In the genomic region with DNA sequence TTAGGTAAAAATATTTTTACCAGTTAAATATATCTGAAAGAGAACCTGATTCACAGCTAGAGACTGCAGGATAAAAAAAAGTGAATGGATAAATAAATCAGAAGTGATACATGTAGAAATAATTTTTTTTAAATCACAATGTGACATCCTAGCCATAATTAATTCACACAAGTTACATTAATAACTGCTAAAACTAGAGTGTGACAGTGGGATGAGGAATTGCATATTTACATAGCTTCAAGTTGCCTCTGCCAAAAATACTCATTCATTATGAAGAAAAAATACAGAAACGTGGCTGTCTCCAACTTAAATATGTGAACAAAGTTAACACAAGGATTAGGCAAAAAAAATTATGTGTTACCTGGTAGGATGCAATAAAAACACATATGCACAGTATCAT, we compare ENCODE assay signal across 22 cellular contexts.
"Had no signal": no experiment of that assay in that cellular context is flagged by ENCODE, and none has a peak within 500 bp of the region (broad histone marks: within the 10 kb centered on the region; RNA-seq: fewer than 3 reads in every experiment).

No MANE protein-coding gene starts in this region.

- H3K9me3 ChIP-seq: esophagus muscularis mucosa, heart right ventricle, left lung, lower lobe of right lung, mucosa of descending colon had no signal

- H3K4me3 Mint-ChIP-seq: mesothelial cell of epicardium had no signal

- H3K36me3 Mint-ChIP-seq: mesothelial cell of epicardium had no signal

- H3K27ac ChIP-seq: coronary artery, dorsolateral prefrontal cortex, foreskin keratinocyte, heart right ventricle, left lung, lower lobe of right lung had no signal

- H3K36me3 ChIP-seq: esophagus muscularis mucosa, heart right ventricle, left lung, lower lobe of right lung had no signal

- H3K4me3 ChIP-seq: coronary artery, dorsolateral prefrontal cortex, esophagus muscularis mucosa, heart right ventricle, left lung, lower lobe of right lung, mucosa of descending colon had no signal

- H3K9me3 Mint-ChIP-seq: mesothelial cell of epicardium had no signal

- FAIRE-seq: colon, frontal cortex, islet of Langerhans, keratinocyte had no signal

- DNase-seq: dermis blood vessel endothelial cell; dorsolateral prefrontal cortex; effector CD4-positive, alpha-beta T cell; effector memory CD4-positive, alpha-beta T cell; foreskin keratinocyte; glutamatergic neuron; head of caudate nucleus; heart right ventricle; hippocampal formation; left cardiac atrium; left lung; left ventricle myocardium superior; lower lobe of right lung; mesenchymal stem cell; mucosa of descending colon had no signal

- H3K4me1 ChIP-seq: foreskin keratinocyte, left lung, lower lobe of right lung had no signal

- H3K27me3 ChIP-seq: dorsolateral prefrontal cortex, esophagus muscularis mucosa, foreskin keratinocyte, heart right ventricle, left lung had no signal

- ATAC-seq: foreskin keratinocyte, heart right ventricle, left cardiac atrium, left lung, left ventricle myocardium superior, lower lobe of right lung, mucosa of descending colon had no signal
